8 cellular contexts compared by ENCODE assay signal in genomic region chr7:132580717-132581285, GRCh38. TPM values are rescaled to one million over a fixed set of nuclear protein-coding genes. Genes with fewer than 3 reads are reported as not detected.
DNase-seq lines count a peak whose midpoint lies in the region; ATAC-seq, FAIRE-seq and TF ChIP-seq lines count a peak whose summit lies in the region.

No MANE protein-coding gene starts in this region.

- H3K4me3 ChIP-seq in ascending aorta (no peak overlapping the region), small intestine (ENCODE audit: low read depth in 1 of 2, low read length in 2 of 2) (no peak overlapping the region)

- ATAC-seq in GM21786 (IDR thresholded peaks at IDR 0.05; ENCODE audit: unreplicated experiment) (peak; percentile 69), T-cell (replicated peaks in 1 of 4) (peak; percentile 48 to 81 (median 62))

- H3K27ac ChIP-seq in ascending aorta (no peak overlapping the region), small intestine (ENCODE audit: low read depth in 1 of 2, low read length in 1 of 2) (no peak overlapping the region)

- H3K9me3 ChIP-seq in ascending aorta: no peaks in the 10 kb centered on the region
- H3K9me3 ChIP-seq in small intestine (ENCODE audit: control insufficient read depth, low read depth): no peaks in the 10 kb centered on the region

- no peak for FAIRE-seq in small intestine (lab: Jason Lieb, UNC)

- H3K27me3 ChIP-seq in ascending aorta (no peaks in the 10 kb centered on the region), small intestine (ENCODE audit: control insufficient read depth in 2 of 2, insufficient read depth in 2 of 2, low read length in 2 of 2) (peaks cover 7 to 13% of the 10 kb centered on the region in 2 donors)

- peaks cover 29 to 42% of the 10 kb centered on the region in 2 donors for H3K27me3 Mint-ChIP-seq in T-cell

- POLR2A ChIA-PET in T-cell (lab: Charles Lee): interaction anchor here in 1 of 2 donors (0.7 kb wide), 1 partner anchor 262 kb away, joined by 3 read pairs; no protein-coding TSS in a partner anchor

- CTCF ChIA-PET in T-cell (lab: Charles Lee): interaction anchor here (0.6 to 2.1 kb wide), 27 partner anchors 8 to 852 kb away, joined by 3 to 50 read pairs (median 4); no protein-coding TSS in a partner anchor

- no peaks in the 10 kb centered on the region for H3K36me3 ChIP-seq in ascending aorta
- no peaks in the 10 kb centered on the region for H3K36me3 ChIP-seq in small intestine (ENCODE audit: control insufficient read depth in 2 of 2, insufficient read depth in 2 of 2, low read length in 2 of 2)

- peak; percentile 68 for DNase-seq in DMS 273 treated with DMSO at 0.1 percent for 48 hours (lab: John Stamatoyannopoulos, UW)
- peak; percentile 81 for DNase-seq in NCI-H1105 (lab: John Stamatoyannopoulos, UW)
- DNase-seq in T-cell: peak; percentile 31 to 70 (median 62)
- DNase-seq in ascending aorta (ENCODE audit: low spot score in 2 of 2): peak in 1 of 2 donors; percentile 82
- peak; percentile 52 to 66 for DNase-seq in hippocampal formation (lab: John Stamatoyannopoulos, UW)
- DNase-seq in small intestine: peak; percentile 83
- DNase-seq in T1000 (lab: John Stamatoyannopoulos, UW): no peak

- 0 to 7% (median 2%) methylated on average over 4 of the region's 4 CpGs for WGBS in small intestine, 3 donors

- no peaks in the 10 kb centered on the region for H3K36me3 Mint-ChIP-seq in T-cell

- peak; percentile 73 to 79 (median 74) for TF ChIP-seq CTCF in ascending aorta (IDR thresholded peaks at IDR 0.05)

- H3K4me1 Mint-ChIP-seq in T-cell: peaks cover 6 to 10% (median 10%) of the 10 kb centered on the region in 3 donors

- H3K4me3 Mint-ChIP-seq in T-cell: no peak overlapping the region

- peaks cover 0 to 9% of the 10 kb centered on the region in 2 donors for H3K4me1 ChIP-seq in ascending aorta
- no peaks in the 10 kb centered on the region for H3K4me1 ChIP-seq in small intestine (ENCODE audit: control insufficient read depth in 2 of 2, insufficient read depth in 1 of 2, low read depth in 1 of 2, low read length in 1 of 2)

- H3K27ac Mint-ChIP-seq in T-cell: peak overlapping the region in 1 of 2 donors; percentile 1

- H3K9me3 Mint-ChIP-seq in T-cell: no peaks in the 10 kb centered on the region

- intact Hi-C loops in ascending aorta (cut with DNase I): loop anchor here (1.0 to 2.0 kb wide), 4 partner anchors 262 to 892 kb away; no protein-coding TSS in a partner anchor

RNA-seq across cellular contexts. Expression of gene PLXNA4, which starts 4.5 kb away (rescaled TPM):
- 1 to 10 TPM; 1.5 to 8.3 (median 4.8) TPM for total RNA-seq in T-cell
- total RNA-seq in ascending aorta: 27.1 TPM
- polyA plus RNA-seq in small intestine: 1 to 10 TPM in 1 of 3 donors, under 1 TPM in 1, not detected in 1; under 0.01 to 3.9 TPM
